In the genomic region with DNA sequence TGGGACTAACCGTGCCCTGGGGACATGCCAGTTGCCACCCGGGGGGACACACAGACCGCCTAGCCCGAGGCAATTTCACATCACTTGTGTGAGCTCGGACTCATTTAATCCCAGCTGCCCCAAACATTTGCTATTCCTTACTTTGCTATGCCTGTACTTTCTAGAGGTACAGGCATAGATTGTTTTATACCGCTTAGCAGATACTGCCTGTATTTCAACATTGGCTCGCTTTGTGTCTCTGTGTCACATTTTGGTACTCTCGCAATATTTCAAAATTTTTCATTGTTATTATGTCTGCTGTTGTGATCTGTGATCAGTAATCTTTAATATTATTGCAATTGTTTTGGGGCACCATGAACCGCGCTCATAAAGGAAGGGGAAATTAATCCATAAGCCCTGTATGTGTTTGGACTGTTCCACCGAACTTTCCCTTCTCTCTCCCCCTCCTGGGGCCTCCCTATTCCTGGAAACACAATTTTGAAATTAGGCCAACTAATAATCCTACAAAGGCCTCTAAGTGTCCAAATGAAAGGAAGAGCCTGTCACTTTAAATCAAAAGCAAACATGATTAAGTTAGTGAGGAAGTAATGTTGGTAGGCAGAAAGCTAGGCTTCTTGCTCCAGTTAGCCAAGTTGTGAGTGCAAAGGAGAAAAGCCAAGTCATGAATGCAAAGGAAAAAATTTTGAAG, we compare ENCODE assay signal across 8 cellular contexts. TPM values are rescaled to one million over a fixed set of nuclear protein-coding genes. Genes with fewer than 3 reads are reported as not detected.
A peak's percentile ranks its signal among the peaks of the same experiment; 100 is the strongest.
DNase-seq lines count a peak whose midpoint lies in the region; FAIRE-seq and TF ChIP-seq lines count a peak whose summit lies in the region.

No MANE protein-coding gene starts in this region.

- H3K9me1 ChIP-seq in keratinocyte (ENCODE audit: control insufficient read depth, extremely low read depth, insufficient read depth, low read length), result no peaks in the 10 kb centered on the region

- no peak for TF ChIP-seq CTCF in keratinocyte (optimal IDR thresholded peaks at IDR 0.05 in 1 of 3, IDR thresholded peaks at IDR 0.05 in 1 of 3, conservative IDR thresholded peaks at IDR 0.05 in 1 of 3; ENCODE audit: extremely low read depth in 1 of 3, insufficient read depth in 2 of 3, low read length in 3 of 3)

- H3K4me1 ChIP-seq in HUES6 (ENCODE audit: control insufficient read depth, insufficient read depth, low read length) (peaks cover 11% of the 10 kb centered on the region), adipocyte (ENCODE audit: control insufficient read depth, insufficient read depth, low read length) (peaks cover 17% of the 10 kb centered on the region), keratinocyte (ENCODE audit: control insufficient read depth, extremely low read depth, insufficient read depth, low read length) (peaks cover 10% of the 10 kb centered on the region), stomach smooth muscle (ENCODE audit: control insufficient read depth, insufficient read depth, low read length) (peaks cover 9% of the 10 kb centered on the region)

- H3K27me3 ChIP-seq in HUES6 (ENCODE audit: control insufficient read depth, insufficient read depth, low read length) (no peaks in the 10 kb centered on the region), adipocyte (replicated peaks; ENCODE audit: control insufficient read depth, insufficient read depth, low read length) (no peaks in the 10 kb centered on the region), keratinocyte (ENCODE audit: control insufficient read depth, extremely low read depth, insufficient read depth, low read length) (no peaks in the 10 kb centered on the region), stomach smooth muscle (ENCODE audit: control insufficient read depth in 1 of 2, insufficient read depth in 2 of 2, low read length in 2 of 2) (no peaks in the 10 kb centered on the region)

- DNase-seq in AML-193 (lab: John Stamatoyannopoulos, UW) (peak; percentile 60 to 66), adipocyte (ENCODE audit: low read depth) (peak; percentile 24), keratinocyte (ENCODE audit: low read depth, low spot score) (no peak), NCI-H187 (lab: John Stamatoyannopoulos, UW) (no peak), NCI-H2107 (lab: John Stamatoyannopoulos, UW) (no peak), NCI-H1092 (lab: John Stamatoyannopoulos, UW) (no peak)

- H3K27ac ChIP-seq in HUES6 (ENCODE audit: low read depth, low read length) (no peak overlapping the region), keratinocyte (ENCODE audit: control insufficient read depth, insufficient read depth, low read length) (no peak overlapping the region), stomach smooth muscle (ENCODE audit: low read length) (peak overlapping the region; percentile 18)

- H3K36me3 ChIP-seq in HUES6 (ENCODE audit: control insufficient read depth, insufficient read depth, low read length), result peaks cover 5% of the 10 kb centered on the region
- H3K36me3 ChIP-seq in adipocyte (ENCODE audit: control insufficient read depth, insufficient read depth, low read length, severe bottlenecking), result peaks cover 11% of the 10 kb centered on the region
- no peaks in the 10 kb centered on the region for H3K36me3 ChIP-seq in keratinocyte (ENCODE audit: control insufficient read depth in 2 of 2, extremely low read depth in 1 of 2, insufficient read depth in 2 of 2, low read length in 2 of 2)
- H3K36me3 ChIP-seq in stomach smooth muscle (ENCODE audit: control insufficient read depth in 2 of 2, insufficient read depth in 2 of 2, low read length in 2 of 2), result peaks cover 0 to 2% of the 10 kb centered on the region in 2 donors

- FAIRE-seq in keratinocyte (lab: Jason Lieb, UNC), result no peak

- H2AFZ ChIP-seq in keratinocyte (ENCODE audit: control insufficient read depth, low read length), result peak overlapping the region; percentile 92

- H3K9ac ChIP-seq in HUES6 (ENCODE audit: low read length) (peak overlapping the region; percentile 91), adipocyte (ENCODE audit: low read length) (peak overlapping the region; percentile 88), keratinocyte (ENCODE audit: control insufficient read depth, extremely low read depth, insufficient read depth, low read length) (peak overlapping the region; percentile 80), stomach smooth muscle (ENCODE audit: low read length in 2 of 2) (peak overlapping the region; percentile 1 to 73)

- peaks cover 2% of the 10 kb centered on the region for H3K79me2 ChIP-seq in keratinocyte (ENCODE audit: control insufficient read depth, insufficient read depth, low read length)

- H3K4me3 ChIP-seq in HUES6 (ENCODE audit: low read depth, low read length) (peak overlapping the region; percentile 96), adipocyte (ENCODE audit: low read length) (peak overlapping the region; percentile 93), keratinocyte (ENCODE audit: control insufficient read depth in 2 of 3, extremely low read depth in 1 of 3, insufficient read depth in 2 of 3, low read depth in 1 of 3, low read length in 3 of 3) (peak overlapping the region; percentile 69 to 88 (median 78)), stomach smooth muscle (ENCODE audit: low read length in 2 of 2) (peak overlapping the region; percentile 53 to 93)

- dilution Hi-C loops in keratinocyte (cut with MboI; ENCODE audit: extremely low pct_ligation_motif_present, low sequenced_read_pairs), result no loop called here

- no peaks in the 10 kb centered on the region for H3K9me3 ChIP-seq in HUES6 (ENCODE audit: control insufficient read depth, insufficient read depth, low read depth, low read length)
- H3K9me3 ChIP-seq in adipocyte (ENCODE audit: control insufficient read depth, low read length), result no peaks in the 10 kb centered on the region
- H3K9me3 ChIP-seq in keratinocyte (ENCODE audit: control insufficient read depth, low read depth, low read length), result no peaks in the 10 kb centered on the region
- H3K9me3 ChIP-seq in stomach smooth muscle (ENCODE audit: control insufficient read depth in 2 of 2, low read length in 2 of 2), result no peaks in the 10 kb centered on the region

- peak overlapping the region; percentile 87 for H3K4me2 ChIP-seq in keratinocyte (ENCODE audit: control insufficient read depth, extremely low read depth, insufficient read depth, low read depth, low read length)

- no peaks in the 10 kb centered on the region for H4K20me1 ChIP-seq in keratinocyte (ENCODE audit: control insufficient read depth, extremely low read depth, insufficient read depth, low read length)

RNA-seq across cellular contexts. Expression of a gene that starts 0.6 kb away (rescaled TPM):
- polyA plus RNA-seq in keratinocyte, result 44.6 to 52.7 TPM (median 52.0 TPM) in 3 replicates
- polyA plus RNA-seq in keratinocyte (2011; ENCODE audit: low read depth), result 14.8 TPM
- 27.4 and 65.5 TPM in 2 replicates for polyA plus RNA-seq in keratinocyte (2011; cell fraction: cytosol; rRNA removed)
- 31.3 and 33.1 TPM in 2 replicates for polyA plus RNA-seq in keratinocyte (2011; cell fraction: nucleus; rRNA removed)
- 12.7 and 23.9 TPM in 2 replicates for polyA plus RNA-seq in keratinocyte (2012; ENCODE audit: low replicate concordance)
- 6.5 to 59.2 TPM (median 43.1 TPM) in 3 replicates for polyA minus RNA-seq in keratinocyte
- polyA minus RNA-seq in keratinocyte (2011; cell fraction: cytosol; rRNA and poly(A)+ RNA removed), result 32.0 TPM
- polyA minus RNA-seq in keratinocyte (2011; cell fraction: nucleus; rRNA and poly(A)+ RNA removed), result 5.9 and 10.9 TPM in 2 replicates

RNA-seq across cellular contexts. Expression of a gene that starts 26.1 kb away (rescaled TPM):
- 14.8 to 80.8 TPM (median 63.7 TPM) in 3 replicates for polyA plus RNA-seq in keratinocyte
- polyA plus RNA-seq in keratinocyte (2011; ENCODE audit: low read depth), result 12.6 TPM
- polyA plus RNA-seq in keratinocyte (2011; cell fraction: cytosol; rRNA removed), result 28.4 and 33.2 TPM in 2 replicates
- 12.8 and 49.0 TPM in 2 replicates for polyA plus RNA-seq in keratinocyte (2011; cell fraction: nucleus; rRNA removed)
- polyA plus RNA-seq in keratinocyte (2012; ENCODE audit: low replicate concordance), result 9.9 and 33.9 TPM in 2 replicates
- polyA minus RNA-seq in keratinocyte, result 61.3 to 124 TPM (median 85.5 TPM) in 3 replicates
- 37.6 TPM for polyA minus RNA-seq in keratinocyte (2011; cell fraction: cytosol; rRNA and poly(A)+ RNA removed)
- polyA minus RNA-seq in keratinocyte (2011; cell fraction: nucleus; rRNA and poly(A)+ RNA removed), result 10.9 and 45.8 TPM in 2 replicates

Comparison
In these comparisons a context has a peak if more than half of its experiments do, and no peak if none do; other contexts are left out.
1. DNase-seq: peak in AML-193 (2 of 2) and adipocyte (single experiment); none in keratinocyte (single experiment), NCI-H187 (0 of 2), NCI-H2107 (single experiment) and NCI-H1092 (single experiment).
2. H3K9ac ChIP-seq: peak in every context shown above with its lines; median percentile 91 in HUES6; 88 in adipocyte; 80 in keratinocyte; 37 in stomach smooth muscle.
3. Peak in every context shown above with its lines, with median percentiles within 50 percentile points of each other: H3K4me3 ChIP-seq.